1 cellular context compared by ENCODE assay signal in the genomic region with DNA sequence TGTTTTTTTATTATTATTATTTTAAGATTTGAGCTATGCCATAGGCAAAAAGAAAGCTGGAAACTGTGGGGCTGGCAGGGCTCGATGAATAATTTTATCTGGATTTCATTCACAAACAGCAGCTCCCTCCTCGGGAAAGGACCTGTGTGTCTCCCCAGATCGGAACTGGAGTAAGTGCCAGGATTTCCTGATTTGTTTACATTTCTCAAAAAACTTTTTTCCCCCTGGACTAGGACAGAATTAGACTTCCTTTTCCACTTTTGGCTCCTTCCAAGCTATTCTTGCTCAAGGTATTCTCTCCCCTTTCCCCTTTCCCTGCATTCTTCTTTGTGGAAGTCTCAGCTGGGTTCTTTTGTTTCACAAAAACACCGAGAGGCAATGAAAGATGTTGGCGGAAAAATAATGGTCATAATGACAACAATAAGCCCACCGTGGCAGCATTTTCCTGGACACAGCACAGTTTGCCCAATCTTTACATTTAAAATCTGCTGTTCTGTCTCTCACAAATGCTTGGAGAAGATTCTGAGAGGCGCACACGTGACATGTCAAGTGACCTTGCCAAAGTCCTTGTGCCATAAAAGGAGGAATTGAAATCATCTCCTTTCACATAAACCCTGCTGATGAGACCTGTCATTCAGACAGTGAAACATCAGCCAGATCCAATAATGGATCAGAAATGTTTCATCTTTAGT.
TF ChIP-seq lines count a peak whose summit lies in the region.

No MANE protein-coding gene starts in this region.

TF ChIP-seq in WTC11, 78 proteins besides CTCF, POLR2A, EP300 and RAD21 (continued from another document):
- no peak for TF ChIP-seq PRRX2 (CRISPR knock-in tag; IDR thresholded peaks at IDR 0.05)
- TF ChIP-seq, protein P1, sequence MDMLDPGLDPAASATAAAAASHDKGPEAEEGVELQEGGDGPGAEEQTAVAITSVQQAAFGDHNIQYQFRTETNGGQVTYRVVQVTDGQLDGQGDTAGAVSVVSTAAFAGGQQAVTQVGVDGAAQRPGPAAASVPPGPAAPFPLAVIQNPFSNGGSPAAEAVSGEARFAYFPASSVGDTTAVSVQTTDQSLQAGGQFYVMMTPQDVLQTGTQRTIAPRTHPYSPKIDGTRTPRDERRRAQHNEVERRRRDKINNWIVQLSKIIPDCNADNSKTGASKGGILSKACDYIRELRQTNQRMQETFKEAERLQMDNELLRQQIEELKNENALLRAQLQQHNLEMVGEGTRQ (CRISPR knock-in tag; IDR thresholded peaks at IDR 0.05) = peak; percentile 53
